15 cellular contexts compared by ENCODE assay signal in the genomic region with DNA sequence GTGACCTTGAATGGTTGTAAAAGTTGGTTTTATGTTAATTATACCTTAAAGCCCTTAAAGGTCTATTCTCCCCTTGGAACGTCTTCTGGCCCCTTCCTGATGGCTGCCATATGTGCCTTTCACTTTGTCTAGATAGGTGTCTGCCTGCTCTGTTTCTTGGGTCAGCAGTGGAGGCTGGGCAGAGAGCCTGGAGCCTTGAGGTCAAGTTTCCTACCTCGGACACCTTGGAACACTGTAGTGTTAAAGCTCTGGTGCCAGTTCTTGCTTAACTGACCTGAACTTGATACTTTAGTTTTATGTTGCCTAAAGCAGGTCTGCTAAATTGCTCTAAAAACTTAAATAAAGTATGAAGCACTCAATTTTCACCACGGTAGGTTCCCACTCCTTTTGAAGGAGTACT.
DNase-seq lines count a peak whose midpoint lies in the region; ATAC-seq and TF ChIP-seq lines count a peak whose summit lies in the region.
"Had no signal": no experiment of that assay in that cellular context is flagged by ENCODE, and none has a peak within 500 bp of the region (broad histone marks: within the 10 kb centered on the region; RNA-seq: fewer than 3 reads in every experiment).

No MANE protein-coding gene starts in this region.

- no peak for DNase-seq in CD8-positive, alpha-beta T cell
- DNase-seq in central memory CD8-positive, alpha-beta T cell (ENCODE audit: low spot score in 2 of 2): no peak
- DNase-seq in NCI-H446 (lab: John Stamatoyannopoulos, UW): no peak
- no peak for DNase-seq in activated effector memory CD4-positive, alpha-beta T cell treated with anti-CD3 and anti-CD28 coated beads, Interleukin-2, amount 50 U/mL, for 16 hours
- DNase-seq: midbrain, NCI-H1105, ovary had no signal

- TF ChIP-seq CTCF in CD8-positive, alpha-beta T cell (IDR thresholded peaks at IDR 0.05): no peak
- TF ChIP-seq CTCF in parathyroid adenoma (IDR thresholded peaks at IDR 0.05): no peak

- H3K27ac Mint-ChIP-seq in CD8-positive, alpha-beta T cell: peak overlapping the region; percentile 92
- peak overlapping the region in 2 of 3 donors; percentile 63 to 84 for H3K27ac Mint-ChIP-seq in IgD-negative memory B cell
- peak overlapping the region; percentile 87 for H3K27ac Mint-ChIP-seq in central memory CD8-positive, alpha-beta T cell (ENCODE audit: low read depth)

- peak overlapping the region; percentile 3 for H3K4me3 Mint-ChIP-seq in CD8-positive, alpha-beta T cell
- H3K4me3 Mint-ChIP-seq in IgD-negative memory B cell: no peak overlapping the region
- H3K4me3 Mint-ChIP-seq in central memory CD8-positive, alpha-beta T cell: peak overlapping the region; percentile 31

- peak overlapping the region; percentile 19 for H3K27ac ChIP-seq in CD8-positive, alpha-beta T cell (ENCODE audit: low read depth, low read length)
- H3K27ac ChIP-seq in parathyroid adenoma: peak overlapping the region; percentile 42
- H3K27ac ChIP-seq: BLaER1 treated with 17β-estradiol and CSF1 and Interleukin-3, amounts not matched to agents 10 nM and 100 nM; ovary; SJSA1 had no signal

- no peak overlapping the region for H3K4me2 ChIP-seq in parathyroid adenoma (ENCODE audit: low read length)
- H3K4me2 ChIP-seq: BLaER1 treated with 17β-estradiol and CSF1 and Interleukin-3, amounts not matched to agents 10 nM and 100 nM; smooth muscle cell had no signal

- no peak overlapping the region for H2AFZ ChIP-seq in parathyroid adenoma

- intact Hi-C loops in CD8-positive, alpha-beta T cell (cut with DNase I, micrococcal nuclease): no loop called here

- H3K4me1 Mint-ChIP-seq in CD8-positive, alpha-beta T cell (ENCODE audit: low read depth): peaks cover 75% of the 10 kb centered on the region
- peaks cover 20 to 32% (median 25%) of the 10 kb centered on the region in 3 donors for H3K4me1 Mint-ChIP-seq in IgD-negative memory B cell
- peaks cover 50% of the 10 kb centered on the region for H3K4me1 Mint-ChIP-seq in central memory CD8-positive, alpha-beta T cell

- H3K9me3 ChIP-seq in CD8-positive, alpha-beta T cell (ENCODE audit: low read length): no peaks in the 10 kb centered on the region
- no peaks in the 10 kb centered on the region for H3K9me3 ChIP-seq in parathyroid adenoma (ENCODE audit: control insufficient read depth, low read length)
- H3K9me3 ChIP-seq: BLaER1 treated with 17β-estradiol and CSF1 and Interleukin-3, amounts not matched to agents 10 nM and 100 nM; HAP-1; ovary; SJSA1 had no signal

- no peaks in the 10 kb centered on the region for H3K36me3 ChIP-seq in CD8-positive, alpha-beta T cell (ENCODE audit: insufficient read depth, low read length)
- no peaks in the 10 kb centered on the region for H3K36me3 ChIP-seq in parathyroid adenoma (ENCODE audit: control insufficient read depth, insufficient read depth, low read length)
- H3K36me3 ChIP-seq: HAP-1, ovary, SJSA1 had no signal

- peaks cover 68% of the 10 kb centered on the region for H3K4me1 ChIP-seq in CD8-positive, alpha-beta T cell (ENCODE audit: insufficient read depth, low read length)
- no peaks in the 10 kb centered on the region for H3K4me1 ChIP-seq in parathyroid adenoma
- H3K4me1 ChIP-seq: SJSA1 had no signal

- no peak for ATAC-seq in CD8-positive, alpha-beta T cell
- no peak for ATAC-seq in central memory CD8-positive, alpha-beta T cell (replicated peaks; ENCODE audit: extremely low read depth, poor library complexity, severe bottlenecking)
- no peak for ATAC-seq in HG03108 (IDR thresholded peaks at IDR 0.05; ENCODE audit: unreplicated experiment)
- ATAC-seq: HepG2 had no signal

- H3K9me3 Mint-ChIP-seq in CD8-positive, alpha-beta T cell: peaks cover 3% of the 10 kb centered on the region
- H3K9me3 Mint-ChIP-seq in IgD-negative memory B cell: no peaks in the 10 kb centered on the region
- H3K9me3 Mint-ChIP-seq in central memory CD8-positive, alpha-beta T cell: peaks cover 6% of the 10 kb centered on the region

- no peak overlapping the region for H3K9ac ChIP-seq in parathyroid adenoma
- H3K9ac ChIP-seq: BLaER1 treated with 17β-estradiol and CSF1 and Interleukin-3, amounts not matched to agents 10 nM and 100 nM had no signal

- no peak overlapping the region for H3K4me3 ChIP-seq in CD8-positive, alpha-beta T cell (ENCODE audit: low read depth, low read length)
- H3K4me3 ChIP-seq in parathyroid adenoma (ENCODE audit: low read depth, low read length): no peak overlapping the region
- H3K4me3 ChIP-seq: BLaER1 treated with 17β-estradiol and CSF1 and Interleukin-3, amounts not matched to agents 10 nM and 100 nM; HAP-1; ovary; SJSA1; smooth muscle cell had no signal

- H3K79me2 ChIP-seq in parathyroid adenoma: no peaks in the 10 kb centered on the region

- peaks cover 41% of the 10 kb centered on the region for H3K36me3 Mint-ChIP-seq in CD8-positive, alpha-beta T cell
- peaks cover 5% of the 10 kb centered on the region for H3K36me3 Mint-ChIP-seq in IgD-negative memory B cell
- peaks cover 20% of the 10 kb centered on the region for H3K36me3 Mint-ChIP-seq in central memory CD8-positive, alpha-beta T cell (ENCODE audit: insufficient read depth)

- H3K27me3 ChIP-seq in CD8-positive, alpha-beta T cell (ENCODE audit: insufficient read depth, low read length): no peaks in the 10 kb centered on the region
- H3K27me3 ChIP-seq in parathyroid adenoma (ENCODE audit: control insufficient read depth, insufficient read depth, low read length): no peaks in the 10 kb centered on the region
- H3K27me3 ChIP-seq: BLaER1 treated with 17β-estradiol and CSF1 and Interleukin-3, amounts not matched to agents 10 nM and 100 nM; ovary; SJSA1 had no signal

- H3K27me3 Mint-ChIP-seq in CD8-positive, alpha-beta T cell (ENCODE audit: low read depth): no peaks in the 10 kb centered on the region
- H3K27me3 Mint-ChIP-seq in IgD-negative memory B cell: no peaks in the 10 kb centered on the region
- no peaks in the 10 kb centered on the region for H3K27me3 Mint-ChIP-seq in central memory CD8-positive, alpha-beta T cell

- POLR2A ChIA-PET in CD8-positive, alpha-beta T cell (lab: Charles Lee): interaction anchor here (1.5 to 4.3 kb wide), 3 partner anchors 8 to 85 kb away, joined by 4 to 34 read pairs (median 12); a partner anchor contains a TSS

- CTCF ChIA-PET in CD8-positive, alpha-beta T cell (lab: Charles Lee): interaction anchor here (1.9 to 2.3 kb wide), 3 partner anchors 16 to 42 kb away, joined by 4 to 11 read pairs (median 6); no protein-coding TSS in a partner anchor

Comparison
In these comparisons a context has a peak if more than half of its experiments do, and no peak if none do; other contexts are left out.
1. H3K4me3 Mint-ChIP-seq: peak in CD8-positive, alpha-beta T cell (single experiment) and central memory CD8-positive, alpha-beta T cell (single experiment); none in IgD-negative memory B cell (0 of 4).
2. Peak in every context shown above with its lines, with median percentiles within 50 percentile points of each other: H3K27ac Mint-ChIP-seq.